14 cellular contexts compared by ENCODE assay signal in genomic region chr3:172186607-172187006, GRCh38.
"Had no signal": no experiment of that assay in that cellular context is flagged by ENCODE, and none has a peak within 500 bp of the region (broad histone marks: within the 10 kb centered on the region; RNA-seq: fewer than 3 reads in every experiment).

No MANE protein-coding gene starts in this region.

- H3K27ac ChIP-seq: parathyroid adenoma, sigmoid colon, spleen had no signal

- H3K4me3 Mint-ChIP-seq: activated B cell treated with CpG ODN at 0.5 μM for 24 hours; activated CD4-positive, alpha-beta memory T cell treated with anti-CD3 and anti-CD28 coated beads for 36 hours; activated naive CD8-positive, alpha-beta T cell; endodermal cell had no signal

- H3K4me3 ChIP-seq: sigmoid colon, spleen had no signal

- H3K27me3 Mint-ChIP-seq: activated B cell treated with CpG ODN at 0.5 μM for 24 hours; activated CD4-positive, alpha-beta memory T cell treated with anti-CD3 and anti-CD28 coated beads for 36 hours; activated naive CD8-positive, alpha-beta T cell had no signal

- H3K36me3 ChIP-seq: sigmoid colon, spleen had no signal

- H3K36me3 Mint-ChIP-seq: activated naive CD8-positive, alpha-beta T cell had no signal

- FAIRE-seq: TTC549 had no signal

- H3K4me1 Mint-ChIP-seq: activated B cell treated with CpG ODN at 0.5 μM for 24 hours had no signal

- H3K9me3 ChIP-seq: sigmoid colon, spleen had no signal

- H3K27me3 ChIP-seq: sigmoid colon, spleen had no signal

- DNase-seq: activated B cell treated with CpG ODN at 0.5 μM for 24 hours; activated CD4-positive, alpha-beta memory T cell treated with anti-CD3 and anti-CD28 coated beads for 36 hours; activated CD4-positive, alpha-beta T cell treated with anti-CD3 and anti-CD28 coated beads for 4 hours; endodermal cell; foreskin melanocyte; head of caudate nucleus; kidney glomerular epithelial cell; left ventricle myocardium superior; sigmoid colon; spleen; stimulated activated naive CD4-positive, alpha-beta T cell had no signal

- H3K9me3 Mint-ChIP-seq: activated B cell treated with CpG ODN at 0.5 μM for 24 hours; activated CD4-positive, alpha-beta memory T cell treated with anti-CD3 and anti-CD28 coated beads for 36 hours; endodermal cell had no signal

- H3K27ac Mint-ChIP-seq: activated B cell treated with CpG ODN at 0.5 μM for 24 hours; activated CD4-positive, alpha-beta memory T cell treated with anti-CD3 and anti-CD28 coated beads for 36 hours; activated naive CD8-positive, alpha-beta T cell; endodermal cell had no signal
